Comparison of ENCODE assay signal across 9 cellular contexts in genomic region chr2:27891063-27891819, GRCh38. TPM values are rescaled to one million over a fixed set of nuclear protein-coding genes. Genes with fewer than 3 reads are reported as not detected.
DNase-seq lines count a peak whose midpoint lies in the region; ATAC-seq, FAIRE-seq and TF ChIP-seq lines count a peak whose summit lies in the region.
"Had no signal": no experiment of that assay in that cellular context is flagged by ENCODE, and none has a peak within 500 bp of the region (broad histone marks: within the 10 kb centered on the region; RNA-seq: fewer than 3 reads in every experiment).

No MANE protein-coding gene starts in this region.

- TF ChIP-seq POLR2A in sigmoid colon (IDR thresholded peaks at IDR 0.05) = peak in 1 of 2 donors; percentile 4

- H3K27me3 Mint-ChIP-seq in Caco-2 (ENCODE audit: insufficient read depth, unreplicated experiment) (no peaks in the 10 kb centered on the region), astrocyte (ENCODE audit: low read depth, unreplicated experiment) (no peaks in the 10 kb centered on the region)

- FAIRE-seq in astrocyte (lab: Jason Lieb, UNC) = no peak
- FAIRE-seq: islet of Langerhans had no signal

- peaks cover 7% of the 10 kb centered on the region for H3K79me2 ChIP-seq in astrocyte (ENCODE audit: insufficient read depth, low read length)

- H3K4me3 Mint-ChIP-seq in Caco-2 (ENCODE audit: unreplicated experiment) (peak overlapping the region; percentile 100), astrocyte (ENCODE audit: unreplicated experiment) (peak overlapping the region; percentile 91)

- peak overlapping the region; percentile 99 for H3K27ac Mint-ChIP-seq in Caco-2 (ENCODE audit: unreplicated experiment)
- peak overlapping the region; percentile 96 for H3K27ac Mint-ChIP-seq in astrocyte (ENCODE audit: unreplicated experiment)

- no peaks in the 10 kb centered on the region for H4K20me1 ChIP-seq in astrocyte (ENCODE audit: insufficient read depth, low read length)

- H3K9ac ChIP-seq in astrocyte (ENCODE audit: low read length) = peak overlapping the region; percentile 89

- H3K9me3 ChIP-seq in Caco-2 (no peaks in the 10 kb centered on the region), MG63 (no peaks in the 10 kb centered on the region), astrocyte (ENCODE audit: insufficient read depth, low read depth, low read length) (no peaks in the 10 kb centered on the region), sigmoid colon (no peaks in the 10 kb centered on the region)

- POLR2A ChIA-PET in Caco-2 (lab: Charles Lee) = interaction anchor here (1.0 to 1.5 kb wide), 2 partner anchors 139 to 188 kb away, joined by 7 to 14 read pairs; no protein-coding TSS in a partner anchor

- H3K4me2 ChIP-seq in astrocyte (ENCODE audit: low read length) = peak overlapping the region; percentile 84

- peak; percentile 7 for ATAC-seq in GM21786 (IDR thresholded peaks at IDR 0.05; ENCODE audit: unreplicated experiment)

- CTCF ChIA-PET in Caco-2 (lab: Charles Lee) = interaction anchor here (1.4 kb wide), 1 partner anchor 168 kb away, joined by 3 read pairs; no protein-coding TSS in a partner anchor

- H3K4me1 Mint-ChIP-seq in Caco-2 (ENCODE audit: low read depth, unreplicated experiment) = no peaks in the 10 kb centered on the region
- peaks cover 19% of the 10 kb centered on the region for H3K4me1 Mint-ChIP-seq in astrocyte (ENCODE audit: low read depth, unreplicated experiment)

- peak; percentile 86 to 98 (median 96) for TF ChIP-seq EP300 in sigmoid colon (IDR thresholded peaks at IDR 0.05)

- peak overlapping the region; percentile 63 for H3K4me3 ChIP-seq in Caco-2 (ENCODE audit: low read depth, low read length)
- peak overlapping the region; percentile 66 for H3K4me3 ChIP-seq in MG63
- H3K4me3 ChIP-seq in astrocyte (ENCODE audit: insufficient read depth, low read depth, low read length) = peak overlapping the region; percentile 86
- H3K4me3 ChIP-seq in sigmoid colon = peak overlapping the region; percentile 64 to 77 (median 70)

- no peaks in the 10 kb centered on the region for H3K4me1 ChIP-seq in Caco-2
- peaks cover 26% of the 10 kb centered on the region for H3K4me1 ChIP-seq in astrocyte (ENCODE audit: insufficient read depth, low read length)
- peaks cover 0 to 28% (median 19%) of the 10 kb centered on the region in 4 donors for H3K4me1 ChIP-seq in sigmoid colon

- peak overlapping the region; percentile 85 for H2AFZ ChIP-seq in astrocyte (ENCODE audit: low read depth, low read length)

- TSS peak; percentile 72 for BruUV-seq in Caco-2 (replicated peaks; lab: Mats Ljungman, UMichigan)

- H3K36me3 Mint-ChIP-seq in Caco-2 (ENCODE audit: insufficient read depth, unreplicated experiment) = peaks cover 29% of the 10 kb centered on the region
- peaks cover 4% of the 10 kb centered on the region for H3K36me3 Mint-ChIP-seq in astrocyte (ENCODE audit: low read depth, unreplicated experiment)

- no peaks in the 10 kb centered on the region for H3K27me3 ChIP-seq in Caco-2 (replicated peaks; ENCODE audit: control insufficient read depth, insufficient read depth, low read length)
- H3K27me3 ChIP-seq in MG63 = no peaks in the 10 kb centered on the region
- no peaks in the 10 kb centered on the region for H3K27me3 ChIP-seq in astrocyte (ENCODE audit: insufficient read depth, low read length)
- H3K27me3 ChIP-seq in sigmoid colon = no peaks in the 10 kb centered on the region

- TF ChIP-seq CTCF in Caco-2 (IDR thresholded peaks at IDR 0.05; ENCODE audit: insufficient read depth in 1 of 2, low read depth in 1 of 2, low read length in 1 of 2, severe bottlenecking in 1 of 2, unreplicated experiment in 1 of 2) = no peak
- no peak for TF ChIP-seq CTCF in astrocyte (IDR thresholded peaks at IDR 0.05; ENCODE audit: insufficient read depth, low read depth, low read length)
- TF ChIP-seq CTCF in sigmoid colon (IDR thresholded peaks at IDR 0.05) = no peak

- H3K9me3 Mint-ChIP-seq in Caco-2 (ENCODE audit: unreplicated experiment) (no peaks in the 10 kb centered on the region), astrocyte (ENCODE audit: unreplicated experiment) (no peaks in the 10 kb centered on the region)

- intact Hi-C loops in Caco-2 (cut with micrococcal nuclease; ENCODE audit: unreplicated experiment) = loop anchor here (2.0 kb wide), 2 partner anchors 40 to 188 kb away; no protein-coding TSS in a partner anchor
- intact Hi-C loops in sigmoid colon (cut with DNase I) = loop anchor here (2.0 to 5.0 kb wide), 4 partner anchors 24 to 271 kb away; partner anchors contain the start of gene MRPL33

- H3K27ac ChIP-seq in astrocyte (ENCODE audit: low read depth, low read length) = peak overlapping the region; percentile 97
- H3K27ac ChIP-seq in sigmoid colon = peak overlapping the region; percentile 91 to 97 (median 94)

- peak; percentile 80 to 81 for DNase-seq in Caco-2
- DNase-seq in MG63 = peak; percentile 58
- peak; percentile 13 for DNase-seq in T1000 (lab: John Stamatoyannopoulos, UW)
- DNase-seq in astrocyte (ENCODE audit: low read depth) = peak; percentile 70
- peak; percentile 59 for DNase-seq in hepatic stellate cell (ENCODE audit: low spot score)
- peak; percentile 95 for DNase-seq in sigmoid colon
- no peak for DNase-seq in NCI-H524 treated with DMSO at 0.1 percent for 48 hours (lab: John Stamatoyannopoulos, UW)

- H3K36me3 ChIP-seq in Caco-2 (ENCODE audit: control insufficient read depth, insufficient read depth, low read length) = no peaks in the 10 kb centered on the region
- peaks cover 6% of the 10 kb centered on the region for H3K36me3 ChIP-seq in MG63
- H3K36me3 ChIP-seq in astrocyte (ENCODE audit: insufficient read depth, low read length) = no peaks in the 10 kb centered on the region
- H3K36me3 ChIP-seq in sigmoid colon = peaks cover 0 to 5% (median 0%) of the 10 kb centered on the region in 4 donors

- 26 to 28% methylated on average over 21 of the region's 21 CpGs for WGBS in sigmoid colon, 2 donors

RNA-seq across cellular contexts. Expression of gene BABAM2, which starts 0.7 kb away (rescaled TPM):
- total RNA-seq in Caco-2 (2022) (50.7 and 57.3 TPM in 2 replicates), astrocyte (27.3 and 28.5 TPM in 2 replicates), sigmoid colon (10 to 100 TPM; 24.4 to 52.3 (median 31.2) TPM)
- total RNA-seq in MG63 (2014; rRNA removed; shearing (Covaris generic); ENCODE audit: low replicate concordance) = 28.0 and 33.1 TPM in 2 replicates
- 10 to 100 TPM; 22.9 to 25.2 (median 25.0) TPM for polyA plus RNA-seq in sigmoid colon

RNA-seq across cellular contexts. Expression of gene RBKS, which starts 1.1 kb away (rescaled TPM):
- total RNA-seq in Caco-2 (2022) = 7.1 and 7.4 TPM in 2 replicates
- 4.6 and 8.3 TPM in 2 replicates for total RNA-seq in MG63 (2014; rRNA removed; shearing (Covaris generic); ENCODE audit: low replicate concordance)
- total RNA-seq in astrocyte = 1.6 and 2.6 TPM in 2 replicates
- total RNA-seq in sigmoid colon = 1 to 10 TPM in 3 of 4 donors, under 1 TPM in 1; 0.55 to 3.1 (median 1.9) TPM
- polyA plus RNA-seq in sigmoid colon = 10 to 100 TPM in 2 of 3 donors, 1 to 10 TPM in 1; 5.1 to 28.0 (median 13.2) TPM
